In genomic region chr7:3270362-3270761, GRCh38 we compare ENCODE assay signal across 38 cellular contexts.
"Had no signal": no experiment of that assay in that cellular context is flagged by ENCODE, and none has a peak within 500 bp of the region (broad histone marks: within the 10 kb centered on the region; RNA-seq: fewer than 3 reads in every experiment).

No MANE protein-coding gene starts in this region.

- H3K36me3 Mint-ChIP-seq: activated CD4-positive, alpha-beta memory T cell treated with anti-CD3 and anti-CD28 coated beads for 36 hours; activated naive CD4-positive, alpha-beta T cell treated with anti-CD3 and anti-CD28 coated beads, Interleukin-2, amount 10 ng/mL, durations not matched to agents 7 days and 5 days; activated naive CD4-positive, alpha-beta T cell treated with anti-CD3 and anti-CD28 coated beads, Interleukin-2, amount 50 U/mL, for 24 hours; activated naive CD8-positive, alpha-beta T cell; activated naive CD8-positive, alpha-beta T cell treated with anti-CD3 and anti-CD28 coated beads, Interleukin-2, amount 10 ng/mL, durations not matched to agents 7 days and 5 days; brain had no signal

- H3K27ac Mint-ChIP-seq: activated B cell treated with CpG ODN at 0.5 μM for 24 hours; activated CD4-positive, alpha-beta memory T cell treated with anti-CD3 and anti-CD28 coated beads for 36 hours; activated CD4-positive, alpha-beta T cell treated with anti-CD3 and anti-CD28 coated beads, Interleukin-2, amount 10 ng/mL, durations not matched to agents 24 days and 14 days; activated CD8-positive, alpha-beta T cell treated with anti-CD3 and anti-CD28 coated beads for 36 hours; activated naive CD4-positive, alpha-beta T cell treated with anti-CD3 and anti-CD28 coated beads, Interleukin-2, amount 10 ng/mL, durations not matched to agents 7 days and 5 days; activated naive CD4-positive, alpha-beta T cell treated with anti-CD3 and anti-CD28 coated beads, Interleukin-2, amount 50 U/mL, for 24 hours; activated naive CD8-positive, alpha-beta T cell; activated naive CD8-positive, alpha-beta T cell treated with anti-CD3 and anti-CD28 coated beads, Interleukin-2, amount 10 ng/mL, durations not matched to agents 7 days and 5 days; activated naive CD8-positive, alpha-beta T cell treated with anti-CD3 and anti-CD28 coated beads, Interleukin-2, amount 50 U/mL, for 24 hours; activated T-cell treated with anti-CD3 and anti-CD28 coated beads, Interleukin-2, amount 50 U/mL, for 72 hours; activated T-helper 1 cell treated with anti-CD3 and anti-CD28 coated beads, Interleukin-12 subunit alpha, Interleukin-12 subunit beta, Interleukin-2, Interleukin-4 antibody, amounts not matched to agents 30 ng/mL and 10 ng/mL and 1 ng/mL, durations not matched to agents 14 hours and 24 hours and 36 hours; activated T-helper 2 cell treated with anti-CD3 and anti-CD28 coated beads, Interferon-gamma antibody, Interleukin-2, Interleukin-4, amounts not matched to agents 10 μg/mL and 5 μg/mL and 100 μg/mL, durations not matched to agents 14 hours and 24 hours and 36 hours; brain; T-helper 1 cell treated with Interleukin-12 subunit alpha and Interleukin-12 subunit beta and Interleukin-4 antibody, amounts not matched to agents 30 μg/mL and 1 μg/mL, for 36 hours; T-helper 2 cell treated with Interferon-gamma antibody and Interleukin-4, amounts not matched to agents 5 μg/mL and 100 μg/mL, for 36 hours had no signal

- ATAC-seq: activated CD8-positive, alpha-beta T cell treated with anti-CD3 and anti-CD28 coated beads for 36 hours; activated naive CD8-positive, alpha-beta T cell treated with anti-CD3 and anti-CD28 coated beads, Interleukin-2, amount 50 U/mL, for 24 hours; activated T-cell treated with anti-CD3 and anti-CD28 coated beads, Interleukin-2, amount 50 U/mL, for 4 hours; activated T-cell treated with anti-CD3 and anti-CD28 coated beads, Interleukin-2, amount 50 U/mL, for 72 hours had no signal

- DNase-seq: activated B cell treated with CpG ODN at 0.5 μM for 24 hours; activated CD4-positive, alpha-beta memory T cell treated with anti-CD3 and anti-CD28 coated beads for 36 hours; activated CD4-positive, alpha-beta T cell treated with anti-CD3 and anti-CD28 coated beads for 4 hours; activated CD4-positive, alpha-beta T cell treated with anti-CD3 and anti-CD28 coated beads, Interleukin-2, amount 10 ng/mL, durations not matched to agents 24 days and 14 days; activated CD4-positive, alpha-beta T cell treated with anti-CD3 and anti-CD28 coated beads, Interleukin-2, amount 50 U/mL, for 1 hour; activated CD4-positive, alpha-beta T cell treated with anti-CD3 and anti-CD28 coated beads, Interleukin-2, amount 50 U/mL, for 4 hours; activated CD4-positive, CD25-positive, alpha-beta regulatory T cell treated with anti-CD3 and anti-CD28 coated beads, Interleukin-2, amount 50 U/mL, for 72 hours; activated CD8-positive, alpha-beta memory T cell treated with anti-CD3 and anti-CD28 coated beads, Interleukin-2, amount 50 U/mL, for 4 hours; activated CD8-positive, alpha-beta T cell treated with anti-CD3 and anti-CD28 coated beads for 36 hours; activated effector memory CD4-positive, alpha-beta T cell treated with Interleukin-2 at 50 U/mL for 16 hours; activated gamma-delta T cell; activated naive CD4-positive, alpha-beta T cell treated with anti-CD3 and anti-CD28 coated beads, Interleukin-2, amount 10 ng/mL, durations not matched to agents 7 days and 5 days; activated naive CD4-positive, alpha-beta T cell treated with Interleukin-2 at 50 U/mL for 16 hours; activated naive CD8-positive, alpha-beta T cell treated with anti-CD3 and anti-CD28 coated beads, Interleukin-2, amount 10 ng/mL, durations not matched to agents 7 days and 5 days; activated naive CD8-positive, alpha-beta T cell treated with anti-CD3 and anti-CD28 coated beads, Interleukin-2, amount 50 U/mL, for 24 hours; activated T-cell treated with anti-CD3 and anti-CD28 coated beads for 4 hours; activated T-cell treated with anti-CD3 and anti-CD28 coated beads, Interleukin-2, amount 50 U/mL, for 1 hour; activated T-cell treated with anti-CD3 and anti-CD28 coated beads, Interleukin-2, amount 50 U/mL, for 4 hours; activated T-cell treated with anti-CD3 and anti-CD28 coated beads, Interleukin-2, amount 50 U/mL, for 72 hours; amygdala; anterior cingulate cortex; caudate nucleus; cerebellar nuclear complex; T-helper 2 cell; T-helper 9 cell had no signal

- H3K36me3 ChIP-seq: ascending aorta, cardiac muscle cell had no signal

- H3K4me3 Mint-ChIP-seq: activated B cell treated with CpG ODN at 0.5 μM for 24 hours; activated CD4-positive, alpha-beta memory T cell treated with anti-CD3 and anti-CD28 coated beads for 36 hours; activated CD4-positive, alpha-beta T cell treated with anti-CD3 and anti-CD28 coated beads, Interleukin-2, amount 10 ng/mL, durations not matched to agents 24 days and 14 days; activated CD8-positive, alpha-beta T cell treated with anti-CD3 and anti-CD28 coated beads for 36 hours; activated naive CD4-positive, alpha-beta T cell treated with anti-CD3 and anti-CD28 coated beads, Interleukin-2, amount 10 ng/mL, durations not matched to agents 7 days and 5 days; activated naive CD4-positive, alpha-beta T cell treated with anti-CD3 and anti-CD28 coated beads, Interleukin-2, amount 50 U/mL, for 24 hours; activated naive CD8-positive, alpha-beta T cell; activated naive CD8-positive, alpha-beta T cell treated with anti-CD3 and anti-CD28 coated beads, Interleukin-2, amount 10 ng/mL, durations not matched to agents 7 days and 5 days; activated naive CD8-positive, alpha-beta T cell treated with anti-CD3 and anti-CD28 coated beads, Interleukin-2, amount 50 U/mL, for 24 hours; activated T-cell treated with anti-CD3 and anti-CD28 coated beads, Interleukin-2, amount 50 U/mL, for 4 hours; activated T-cell treated with anti-CD3 and anti-CD28 coated beads, Interleukin-2, amount 50 U/mL, for 72 hours; activated T-helper 1 cell treated with anti-CD3 and anti-CD28 coated beads, Interleukin-12 subunit alpha, Interleukin-12 subunit beta, Interleukin-2, Interleukin-4 antibody, amounts not matched to agents 30 ng/mL and 10 ng/mL and 1 ng/mL, durations not matched to agents 14 hours and 24 hours and 36 hours; brain; central memory CD8-positive, alpha-beta T cell; T-helper 1 cell treated with Interleukin-12 subunit alpha and Interleukin-12 subunit beta and Interleukin-4 antibody, amounts not matched to agents 30 μg/mL and 1 μg/mL, for 36 hours; T-helper 2 cell treated with Interferon-gamma antibody and Interleukin-4, amounts not matched to agents 5 μg/mL and 100 μg/mL, for 36 hours had no signal

- H3K27me3 ChIP-seq: ascending aorta had no signal

- FAIRE-seq: bronchial epithelial cell, TTC549 had no signal

- H3K27ac ChIP-seq: ascending aorta, cardiac muscle cell, VCaP had no signal

- H3K4me1 ChIP-seq: ascending aorta had no signal

- H3K27me3 Mint-ChIP-seq: activated B cell treated with CpG ODN at 0.5 μM for 24 hours; activated naive CD4-positive, alpha-beta T cell treated with anti-CD3 and anti-CD28 coated beads, Interleukin-2, amount 10 ng/mL, durations not matched to agents 7 days and 5 days; activated naive CD4-positive, alpha-beta T cell treated with anti-CD3 and anti-CD28 coated beads, Interleukin-2, amount 50 U/mL, for 24 hours; brain had no signal

- H3K4me1 Mint-ChIP-seq: activated B cell treated with CpG ODN at 0.5 μM for 24 hours; activated CD4-positive, alpha-beta T cell treated with anti-CD3 and anti-CD28 coated beads, Interleukin-2, amount 10 ng/mL, durations not matched to agents 24 days and 14 days; activated naive CD4-positive, alpha-beta T cell treated with anti-CD3 and anti-CD28 coated beads, Interleukin-2, amount 10 ng/mL, durations not matched to agents 7 days and 5 days; activated naive CD4-positive, alpha-beta T cell treated with anti-CD3 and anti-CD28 coated beads, Interleukin-2, amount 50 U/mL, for 24 hours; activated naive CD8-positive, alpha-beta T cell treated with anti-CD3 and anti-CD28 coated beads, Interleukin-2, amount 10 ng/mL, durations not matched to agents 7 days and 5 days; activated naive CD8-positive, alpha-beta T cell treated with anti-CD3 and anti-CD28 coated beads, Interleukin-2, amount 50 U/mL, for 24 hours; central memory CD8-positive, alpha-beta T cell had no signal

- H3K4me3 ChIP-seq: ascending aorta, cardiac muscle cell had no signal

- H3K9me3 ChIP-seq: ascending aorta had no signal

- H3K9me3 Mint-ChIP-seq: activated B cell treated with CpG ODN at 0.5 μM for 24 hours; activated CD4-positive, alpha-beta memory T cell treated with anti-CD3 and anti-CD28 coated beads for 36 hours; activated CD4-positive, alpha-beta T cell treated with anti-CD3 and anti-CD28 coated beads, Interleukin-2, amount 10 ng/mL, durations not matched to agents 24 days and 14 days; activated CD8-positive, alpha-beta T cell treated with anti-CD3 and anti-CD28 coated beads for 36 hours; activated naive CD4-positive, alpha-beta T cell treated with anti-CD3 and anti-CD28 coated beads, Interleukin-2, amount 10 ng/mL, durations not matched to agents 7 days and 5 days; activated naive CD4-positive, alpha-beta T cell treated with anti-CD3 and anti-CD28 coated beads, Interleukin-2, amount 50 U/mL, for 24 hours; activated naive CD8-positive, alpha-beta T cell treated with anti-CD3 and anti-CD28 coated beads, Interleukin-2, amount 10 ng/mL, durations not matched to agents 7 days and 5 days; activated naive CD8-positive, alpha-beta T cell treated with anti-CD3 and anti-CD28 coated beads, Interleukin-2, amount 50 U/mL, for 24 hours; activated T-cell treated with anti-CD3 and anti-CD28 coated beads, Interleukin-2, amount 50 U/mL, for 4 hours; activated T-cell treated with anti-CD3 and anti-CD28 coated beads, Interleukin-2, amount 50 U/mL, for 72 hours; activated T-helper 1 cell treated with anti-CD3 and anti-CD28 coated beads, Interleukin-12 subunit alpha, Interleukin-12 subunit beta, Interleukin-2, Interleukin-4 antibody, amounts not matched to agents 30 ng/mL and 10 ng/mL and 1 ng/mL, durations not matched to agents 14 hours and 24 hours and 36 hours; activated T-helper 2 cell treated with anti-CD3 and anti-CD28 coated beads, Interferon-gamma antibody, Interleukin-2, Interleukin-4, amounts not matched to agents 10 μg/mL and 5 μg/mL and 100 μg/mL, durations not matched to agents 14 hours and 24 hours and 36 hours; brain; central memory CD8-positive, alpha-beta T cell; T-helper 1 cell treated with Interleukin-12 subunit alpha and Interleukin-12 subunit beta and Interleukin-4 antibody, amounts not matched to agents 30 μg/mL and 1 μg/mL, for 36 hours; T-helper 2 cell treated with Interferon-gamma antibody and Interleukin-4, amounts not matched to agents 5 μg/mL and 100 μg/mL, for 36 hours had no signal
